In the genomic region with DNA sequence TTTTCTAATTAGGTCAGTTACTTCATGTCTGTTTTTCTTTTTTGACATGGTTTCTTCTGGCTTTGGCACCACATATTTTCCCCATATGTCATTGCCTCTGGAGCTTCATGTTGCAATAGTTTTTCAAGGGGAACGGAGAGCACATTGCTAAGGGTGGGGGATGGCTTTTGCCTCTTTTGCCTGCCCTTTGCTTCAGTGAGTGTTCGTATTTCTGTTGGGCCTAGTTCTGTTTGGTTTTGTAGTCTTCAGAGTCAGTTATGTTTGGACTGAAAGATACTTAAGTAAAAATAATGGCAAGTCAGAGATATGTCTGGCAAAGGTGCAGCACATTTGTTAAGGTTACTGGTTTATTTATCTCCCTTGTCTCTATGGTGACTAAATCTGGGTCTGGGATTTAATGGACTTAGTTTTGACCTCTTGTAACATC, we compare ENCODE assay signal across 11 cellular contexts. TPM values are rescaled to one million over a fixed set of nuclear protein-coding genes. Genes with fewer than 3 reads are reported as not detected.
DNase-seq lines count a peak whose midpoint lies in the region; ATAC-seq lines count a peak whose summit lies in the region.
"Had no signal": no experiment of that assay in that cellular context is flagged by ENCODE, and none has a peak within 500 bp of the region (broad histone marks: within the 10 kb centered on the region; RNA-seq: fewer than 3 reads in every experiment).

No MANE protein-coding gene starts in this region.

- intact Hi-C loops in Right ventricle myocardium superior (cut with DNase I) = no loop called here
- intact Hi-C loops in sciatic nerve (cut with DNase I) = no loop called here
- intact Hi-C loops in posterior vena cava (cut with DNase I) = loop anchor here in 1 of 2 donors (5.0 kb wide), 1 partner anchor 481 kb away; no protein-coding TSS in a partner anchor

- no peaks in the 10 kb centered on the region for H3K9me3 ChIP-seq in adipocyte (ENCODE audit: control insufficient read depth, low read length)

- H3K4me3 ChIP-seq in adipocyte (ENCODE audit: low read length) = peak overlapping the region; percentile 18

- peak; percentile 80 for ATAC-seq in Right ventricle myocardium superior (ENCODE audit: poor library complexity)
- peak; percentile 97 for ATAC-seq in sciatic nerve

- H3K27me3 ChIP-seq in adipocyte (replicated peaks; ENCODE audit: control insufficient read depth, insufficient read depth, low read length) = no peaks in the 10 kb centered on the region

- DNase-seq in Daoy (ENCODE audit: low read depth) = peak; percentile 67
- peak; percentile 90 for DNase-seq in adipocyte (ENCODE audit: low read depth)
- no peak for DNase-seq in Right ventricle myocardium superior
- DNase-seq in sciatic nerve (ENCODE audit: low spot score) = no peak
- DNase-seq in posterior vena cava (ENCODE audit: low spot score) = no peak
- no peak for DNase-seq in NCI-H82 treated with DMSO at 0.1 percent for 48 hours (lab: John Stamatoyannopoulos, UW; ENCODE audit: unreplicated experiment)
- no peak for DNase-seq in DMS153 treated with DMSO at 0.1 percent for 48 hours (lab: John Stamatoyannopoulos, UW; ENCODE audit: unreplicated experiment)
- DNase-seq in NK-92 treated with Interleukin-12 subunit alpha and Interleukin-12 subunit beta, amount 100 ng/mL, for 24 hours (lab: John Stamatoyannopoulos, UW) = no peak
- DNase-seq: DMS 273 treated with DMSO at 0.1 percent for 48 hours, hippocampal formation, WERI-Rb-1 had no signal

- peak overlapping the region; percentile 79 for H3K9ac ChIP-seq in adipocyte (ENCODE audit: low read length)

- peaks cover 15% of the 10 kb centered on the region for H3K36me3 ChIP-seq in adipocyte (ENCODE audit: control insufficient read depth, insufficient read depth, low read length, severe bottlenecking)
- H3K36me3 ChIP-seq: WERI-Rb-1 had no signal

- H3K4me1 ChIP-seq in adipocyte (ENCODE audit: control insufficient read depth, insufficient read depth, low read length) = peaks cover 56% of the 10 kb centered on the region

RNA-seq across cellular contexts. Expression of a gene that starts 29.1 kb away (rescaled TPM):
- total RNA-seq in Daoy (2014; rRNA removed; shearing (Covaris generic)) = 27.1 and 32.2 TPM in 2 replicates
- total RNA-seq in Right ventricle myocardium superior (808 TPM), sciatic nerve (174 TPM), posterior vena cava (1,000 to 10,000 TPM; 1,036 to 1,050 TPM)

Comparison
In these comparisons a context has a peak if more than half of its experiments do, and no peak if none do; other contexts are left out.
1. DNase-seq: peak in Daoy (single experiment) and adipocyte (single experiment); none in Right ventricle myocardium superior (single experiment), sciatic nerve (single experiment), posterior vena cava (single experiment), NCI-H82 treated with DMSO at 0.1 percent for 48 hours (single experiment), DMS153 treated with DMSO at 0.1 percent for 48 hours (single experiment) and NK-92 treated with Interleukin-12 subunit alpha and Interleukin-12 subunit beta, amount 100 ng/mL, for 24 hours (single experiment).